Comparison of ENCODE assay signal across 13 cellular contexts in the genomic region with DNA sequence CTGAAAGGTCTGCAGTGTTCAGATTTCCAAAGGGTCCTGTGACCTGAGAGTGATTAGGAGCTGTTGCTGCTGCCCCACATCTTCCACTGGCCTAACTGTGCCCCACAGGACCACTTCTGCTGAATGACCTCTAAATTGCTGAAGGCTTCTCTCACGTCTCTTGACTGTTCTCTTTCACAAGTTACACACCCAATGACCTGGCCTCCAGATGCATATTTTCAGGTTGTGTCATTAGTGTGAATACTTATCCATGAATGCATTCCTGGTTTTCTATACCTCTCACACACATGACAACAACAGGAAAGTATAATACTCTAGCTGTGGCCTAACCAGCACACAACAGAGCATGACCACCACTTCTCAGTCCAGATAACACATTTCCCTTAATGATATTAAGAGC. TPM values are rescaled to one million over a fixed set of nuclear protein-coding genes. Genes with fewer than 3 reads are reported as not detected.
DNase-seq lines count a peak whose midpoint lies in the region; ATAC-seq and TF ChIP-seq lines count a peak whose summit lies in the region.
"Had no signal": no experiment of that assay in that cellular context is flagged by ENCODE, and none has a peak within 500 bp of the region (broad histone marks: within the 10 kb centered on the region; RNA-seq: fewer than 3 reads in every experiment).

No MANE protein-coding gene starts in this region.

- no peak for ATAC-seq in WTC11

- POLR2A ChIA-PET in WTC11 (lab: Charles Lee) = interaction anchor here (0.6 kb wide), 1 partner anchor 144 kb away, joined by 3 read pairs; no protein-coding TSS in a partner anchor

- intact Hi-C loops in esophagus muscularis mucosa (cut with DNase I) = no loop called here

- TF ChIP-seq CTCF in WTC11 (IDR thresholded peaks at IDR 0.05) (no peak), fibroblast of villous mesenchyme (IDR thresholded peaks at IDR 0.05; ENCODE audit: insufficient read depth, low read depth, low read length) (no peak), type B pancreatic cell (conservative IDR thresholded peaks at IDR 0.05) (no peak), esophagus muscularis mucosa (IDR thresholded peaks at IDR 0.05) (no peak)

- no peaks in the 10 kb centered on the region for H3K9me3 Mint-ChIP-seq in WTC11
- H3K9me3 Mint-ChIP-seq in type B pancreatic cell = no peaks in the 10 kb centered on the region

- DNase-seq in NCI-H82 (lab: John Stamatoyannopoulos, UW) = peak; percentile 24
- no peak for DNase-seq in NCI-H82 treated with DMSO at 0.1 percent for 48 hours (lab: John Stamatoyannopoulos, UW; ENCODE audit: unreplicated experiment)
- DNase-seq in WTC11 (ENCODE audit: low spot score) = no peak
- peak; percentile 56 for DNase-seq in fibroblast of villous mesenchyme (ENCODE audit: low read depth)
- no peak for DNase-seq in type B pancreatic cell (ENCODE audit: extremely low spot score, unreplicated experiment)
- no peak for DNase-seq in stimulated activated CD4-positive, alpha-beta T cell treated with anti-CD3 and anti-CD28 coated beads, Interleukin-2, amount 100 ng/mL, for 48 hours
- DNase-seq in esophagus muscularis mucosa (ENCODE audit: extremely low spot score) = no peak
- no peak for DNase-seq in HK-2 (ENCODE audit: unreplicated experiment)
- DNase-seq: midbrain, NCI-H345, WERI-Rb-1 had no signal

- peaks cover 0 to 27% (median 22%) of the 10 kb centered on the region in 4 donors for H3K36me3 ChIP-seq in esophagus muscularis mucosa

- WGBS in esophagus muscularis mucosa = 81% methylated on average over 1 of the region's 1 CpG

- peaks cover 6 to 15% (median 7%) of the 10 kb centered on the region in 4 donors for H3K4me1 ChIP-seq in esophagus muscularis mucosa
- H3K4me1 ChIP-seq: suprapubic skin had no signal

- no peak for TF ChIP-seq EP300 in esophagus muscularis mucosa (IDR thresholded peaks at IDR 0.05)

- H3K4me3 Mint-ChIP-seq in WTC11 = no peak overlapping the region
- H3K4me3 Mint-ChIP-seq in type B pancreatic cell = no peak overlapping the region

- peak overlapping the region; percentile 77; the same call in 1 of the 2 replicates for H3K27ac Mint-ChIP-seq in WTC11
- peak overlapping the region; percentile 64 for H3K27ac Mint-ChIP-seq in type B pancreatic cell

- CTCF ChIA-PET in WTC11 (lab: Charles Lee) = interaction anchor here (0.8 kb wide), 1 partner anchor 69 kb away, joined by 3 read pairs; no protein-coding TSS in a partner anchor

- no peaks in the 10 kb centered on the region for H3K27me3 Mint-ChIP-seq in WTC11 (ENCODE audit: low read depth)
- no peaks in the 10 kb centered on the region for H3K27me3 Mint-ChIP-seq in type B pancreatic cell

- no peaks in the 10 kb centered on the region for H3K27me3 ChIP-seq in esophagus muscularis mucosa
- H3K27me3 ChIP-seq: suprapubic skin had no signal

- TF ChIP-seq POLR2A in esophagus muscularis mucosa (IDR thresholded peaks at IDR 0.05; ENCODE audit: low read depth) = no peak

- H3K4me3 ChIP-seq in fibroblast of villous mesenchyme (ENCODE audit: low read depth, low read length) (no peak overlapping the region), esophagus muscularis mucosa (no peak overlapping the region)
- H3K4me3 ChIP-seq: suprapubic skin had no signal

- H3K4me1 Mint-ChIP-seq in WTC11 (peaks cover 3% of the 10 kb centered on the region; the same call in 1 of the 2 replicates), type B pancreatic cell (ENCODE audit: unreplicated experiment) (no peaks in the 10 kb centered on the region)

- no peaks in the 10 kb centered on the region for H3K9me3 ChIP-seq in esophagus muscularis mucosa
- H3K9me3 ChIP-seq: suprapubic skin had no signal

- H3K27ac ChIP-seq in esophagus muscularis mucosa (replicated peaks in 1 of 4) = no peak overlapping the region
- H3K27ac ChIP-seq: 22Rv1, suprapubic skin, WERI-Rb-1 had no signal

- H3K36me3 Mint-ChIP-seq in WTC11 (peaks cover 33% of the 10 kb centered on the region), type B pancreatic cell (peaks cover 33% of the 10 kb centered on the region)

TF ChIP-seq in WTC11, 78 proteins besides CTCF, POLR2A, EP300 and RAD21 (continues in another document):
- no peak for TF ChIP-seq ELF4 (CRISPR knock-in tag; IDR thresholded peaks at IDR 0.05; ENCODE audit: low read depth)
- no peak for TF ChIP-seq FOXK1 (CRISPR knock-in tag; IDR thresholded peaks at IDR 0.05)
- TF ChIP-seq ESRRA (CRISPR knock-in tag; IDR thresholded peaks at IDR 0.05; ENCODE audit: borderline replicate concordance) = no peak
- no peak for TF ChIP-seq OVOL2 (CRISPR knock-in tag; IDR thresholded peaks at IDR 0.05; ENCODE audit: borderline replicate concordance)
- no peak for TF ChIP-seq JUN (CRISPR knock-in tag; IDR thresholded peaks at IDR 0.05)
- TF ChIP-seq SP1 (CRISPR knock-in tag; conservative IDR thresholded peaks at IDR 0.05) = no peak
- TF ChIP-seq, protein P1, sequence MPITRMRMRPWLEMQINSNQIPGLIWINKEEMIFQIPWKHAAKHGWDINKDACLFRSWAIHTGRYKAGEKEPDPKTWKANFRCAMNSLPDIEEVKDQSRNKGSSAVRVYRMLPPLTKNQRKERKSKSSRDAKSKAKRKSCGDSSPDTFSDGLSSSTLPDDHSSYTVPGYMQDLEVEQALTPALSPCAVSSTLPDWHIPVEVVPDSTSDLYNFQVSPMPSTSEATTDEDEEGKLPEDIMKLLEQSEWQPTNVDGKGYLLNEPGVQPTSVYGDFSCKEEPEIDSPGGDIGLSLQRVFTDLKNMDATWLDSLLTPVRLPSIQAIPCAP (CRISPR knock-in tag; IDR thresholded peaks at IDR 0.05) = no peak
- no peak for TF ChIP-seq ZNF317 (CRISPR knock-in tag; IDR thresholded peaks at IDR 0.05; ENCODE audit: borderline replicate concordance, low read depth)
- TF ChIP-seq ZNF232 (CRISPR knock-in tag; IDR thresholded peaks at IDR 0.05) = no peak
- no peak for TF ChIP-seq ETV6 (CRISPR knock-in tag; IDR thresholded peaks at IDR 0.05)
- TF ChIP-seq, protein P2, sequence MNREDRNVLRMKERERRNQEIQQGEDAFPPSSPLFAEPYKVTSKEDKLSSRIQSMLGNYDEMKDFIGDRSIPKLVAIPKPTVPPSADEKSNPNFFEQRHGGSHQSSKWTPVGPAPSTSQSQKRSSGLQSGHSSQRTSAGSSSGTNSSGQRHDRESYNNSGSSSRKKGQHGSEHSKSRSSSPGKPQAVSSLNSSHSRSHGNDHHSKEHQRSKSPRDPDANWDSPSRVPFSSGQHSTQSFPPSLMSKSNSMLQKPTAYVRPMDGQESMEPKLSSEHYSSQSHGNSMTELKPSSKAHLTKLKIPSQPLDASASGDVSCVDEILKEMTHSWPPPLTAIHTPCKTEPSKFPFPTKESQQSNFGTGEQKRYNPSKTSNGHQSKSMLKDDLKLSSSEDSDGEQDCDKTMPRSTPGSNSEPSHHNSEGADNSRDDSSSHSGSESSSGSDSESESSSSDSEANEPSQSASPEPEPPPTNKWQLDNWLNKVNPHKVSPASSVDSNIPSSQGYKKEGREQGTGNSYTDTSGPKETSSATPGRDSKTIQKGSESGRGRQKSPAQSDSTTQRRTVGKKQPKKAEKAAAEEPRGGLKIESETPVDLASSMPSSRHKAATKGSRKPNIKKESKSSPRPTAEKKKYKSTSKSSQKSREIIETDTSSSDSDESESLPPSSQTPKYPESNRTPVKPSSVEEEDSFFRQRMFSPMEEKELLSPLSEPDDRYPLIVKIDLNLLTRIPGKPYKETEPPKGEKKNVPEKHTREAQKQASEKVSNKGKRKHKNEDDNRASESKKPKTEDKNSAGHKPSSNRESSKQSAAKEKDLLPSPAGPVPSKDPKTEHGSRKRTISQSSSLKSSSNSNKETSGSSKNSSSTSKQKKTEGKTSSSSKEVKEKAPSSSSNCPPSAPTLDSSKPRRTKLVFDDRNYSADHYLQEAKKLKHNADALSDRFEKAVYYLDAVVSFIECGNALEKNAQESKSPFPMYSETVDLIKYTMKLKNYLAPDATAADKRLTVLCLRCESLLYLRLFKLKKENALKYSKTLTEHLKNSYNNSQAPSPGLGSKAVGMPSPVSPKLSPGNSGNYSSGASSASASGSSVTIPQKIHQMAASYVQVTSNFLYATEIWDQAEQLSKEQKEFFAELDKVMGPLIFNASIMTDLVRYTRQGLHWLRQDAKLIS (CRISPR knock-in tag; IDR thresholded peaks at IDR 0.05; ENCODE audit: borderline replicate concordance) = no peak
- TF ChIP-seq, protein P3, sequence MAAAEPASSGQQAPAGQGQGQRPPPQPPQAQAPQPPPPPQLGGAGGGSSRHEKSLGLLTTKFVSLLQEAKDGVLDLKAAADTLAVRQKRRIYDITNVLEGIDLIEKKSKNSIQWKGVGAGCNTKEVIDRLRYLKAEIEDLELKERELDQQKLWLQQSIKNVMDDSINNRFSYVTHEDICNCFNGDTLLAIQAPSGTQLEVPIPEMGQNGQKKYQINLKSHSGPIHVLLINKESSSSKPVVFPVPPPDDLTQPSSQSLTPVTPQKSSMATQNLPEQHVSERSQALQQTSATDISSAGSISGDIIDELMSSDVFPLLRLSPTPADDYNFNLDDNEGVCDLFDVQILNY (CRISPR knock-in tag; IDR thresholded peaks at IDR 0.05) = no peak

RNA-seq across cellular contexts. Expression of a gene that starts 15.4 kb away (rescaled TPM):
- total RNA-seq in WTC11 (2021) (84.7 to 90.1 TPM (median 89.3 TPM) in 3 replicates), fibroblast of villous mesenchyme (22.2 and 30.2 TPM in 2 replicates), type B pancreatic cell (ENCODE audit: low replicate concordance) (68.9 and 80.9 TPM in 2 replicates), esophagus muscularis mucosa (10 to 100 TPM; 14.6 to 21.6 (median 18.5) TPM)

RNA-seq across cellular contexts. Expression of a gene that starts 19.3 kb away (rescaled TPM):
- 26.4 to 40.5 TPM (median 33.4 TPM) in 3 replicates for total RNA-seq in WTC11 (2021)
- total RNA-seq in fibroblast of villous mesenchyme = 11.0 and 13.0 TPM in 2 replicates
- 35.5 and 40.6 TPM in 2 replicates for total RNA-seq in type B pancreatic cell (ENCODE audit: low replicate concordance)
- total RNA-seq in esophagus muscularis mucosa = 10 to 100 TPM in 3 of 4 donors, 1 to 10 TPM in 1; 7.3 to 15.8 (median 12.6) TPM

Comparison
In these comparisons a context has a peak if more than half of its experiments do, and no peak if none do; other contexts are left out.
1. DNase-seq: peak in NCI-H82 (single experiment) and fibroblast of villous mesenchyme (single experiment); none in NCI-H82 treated with DMSO at 0.1 percent for 48 hours (single experiment), WTC11 (single experiment), type B pancreatic cell (single experiment), stimulated activated CD4-positive, alpha-beta T cell treated with anti-CD3 and anti-CD28 coated beads, Interleukin-2, amount 100 ng/mL, for 48 hours (0 of 2), esophagus muscularis mucosa (single experiment) and HK-2 (single experiment).